26 cellular contexts compared by ENCODE assay signal in genomic region chr2:34848132-34848531, GRCh38.
"Had no signal": no experiment of that assay in that cellular context is flagged by ENCODE, and none has a peak within 500 bp of the region (broad histone marks: within the 10 kb centered on the region; RNA-seq: fewer than 3 reads in every experiment).

No MANE protein-coding gene starts in this region.

- H3K4me1 ChIP-seq: Peyer's patch, SJSA1 had no signal

- FAIRE-seq: HepG2 had no signal

- ATAC-seq: HepG2 had no signal

- H3K9me3 ChIP-seq: MG63, Peyer's patch, SJSA1 had no signal

- H3K4me3 ChIP-seq: MG63, PC-9, Peyer's patch, SJSA1, SK-N-MC had no signal

- H3K27me3 ChIP-seq: MG63, Peyer's patch, SJSA1 had no signal

- H3K36me3 ChIP-seq: MG63, Peyer's patch, SJSA1 had no signal

- H3K27ac ChIP-seq: PC-9, Peyer's patch, SJSA1, SK-N-MC had no signal

- DNase-seq: IMR-90; Karpas-422; MG63; NCI-H1092; NCI-H1105 treated with DMSO at 0.1 percent for 48 hours; NCI-H1417 treated with DMSO at 0.1 percent for 48 hours; NCI-H146; NCI-H1694 treated with DMSO at 0.1 percent for 48 hours; NCI-H1930; NCI-H2081; NCI-H2107; NCI-H2171 treated with DMSO at 0.1 percent for 48 hours; NCI-H345; NCI-H446 treated with DMSO at 0.1 percent for 48 hours; NCI-H510A treated with DMSO at 0.1 percent for 48 hours; NCI-H526; NCI-H82; NK-92 treated with Interleukin-12 subunit alpha and Interleukin-12 subunit beta, amount 100 ng/mL, for 24 hours; OCI-M1; PC-9; Peyer's patch; Right ventricle myocardium superior; SIG-M5 had no signal

- H2AFZ ChIP-seq: PC-9 had no signal

- H3K4me2 ChIP-seq: PC-9 had no signal
